ENCODE assay signal across 22 cellular contexts in the genomic region with DNA sequence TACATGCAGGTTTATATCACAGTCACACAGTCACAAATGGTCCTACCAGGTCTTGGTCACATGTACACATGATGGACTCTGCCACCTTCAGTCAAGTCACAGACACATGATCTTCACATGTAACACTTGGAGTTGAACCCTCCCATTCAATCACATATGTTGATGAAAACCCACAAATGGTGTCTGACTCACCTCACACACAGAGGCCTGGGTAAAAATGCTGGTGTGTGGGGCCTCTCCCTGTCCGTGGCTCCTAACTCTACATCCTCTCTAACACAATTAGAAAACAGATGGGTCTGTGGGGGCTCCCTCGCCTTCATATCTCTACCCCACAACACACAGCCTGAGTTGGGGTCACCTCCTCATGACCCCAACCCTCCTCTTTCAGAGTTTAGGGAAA. TPM values are rescaled to one million over a fixed set of nuclear protein-coding genes. Genes with fewer than 3 reads are reported as not detected.
A peak's percentile ranks its signal among the peaks of the same experiment; 100 is the strongest.
DNase-seq lines count a peak whose midpoint lies in the region; ATAC-seq and TF ChIP-seq lines count a peak whose summit lies in the region.
"Had no signal": no experiment of that assay in that cellular context is flagged by ENCODE, and none has a peak within 500 bp of the region (broad histone marks: within the 10 kb centered on the region; RNA-seq: fewer than 3 reads in every experiment).

No MANE protein-coding gene starts in this region.

- H3K79me2 ChIP-seq in neural cell (replicated peaks; ENCODE audit: insufficient read depth, low read length): no peaks in the 10 kb centered on the region

- peaks cover 0 to 14% of the 10 kb centered on the region in 2 donors for H3K9me3 Mint-ChIP-seq in stimulated activated naive CD8-positive, alpha-beta T cell treated with anti-CD3 and anti-CD28 coated beads, Interleukin-15, amount 100 ng/mL, for 72 hours
- H3K9me3 Mint-ChIP-seq: H9, HFFc6 had no signal

- H4K20me1 ChIP-seq in neural cell (ENCODE audit: insufficient read depth): no peaks in the 10 kb centered on the region

- H3K4me3 Mint-ChIP-seq in stimulated activated naive CD8-positive, alpha-beta T cell treated with anti-CD3 and anti-CD28 coated beads, Interleukin-15, amount 100 ng/mL, for 72 hours: no peak overlapping the region
- H3K4me3 Mint-ChIP-seq: H9, HFFc6, IgD-negative memory B cell had no signal

- H3K27me3 Mint-ChIP-seq in stimulated activated naive CD8-positive, alpha-beta T cell treated with anti-CD3 and anti-CD28 coated beads, Interleukin-15, amount 100 ng/mL, for 72 hours: peaks cover 8% of the 10 kb centered on the region

- no peaks in the 10 kb centered on the region for H3K9me2 ChIP-seq in neural cell (ENCODE audit: insufficient read depth, low read length)

- H3K36me3 ChIP-seq in WERI-Rb-1: no peaks in the 10 kb centered on the region
- H3K36me3 ChIP-seq in neural cell (ENCODE audit: insufficient read depth, low read length): no peaks in the 10 kb centered on the region

- peak; percentile 17 for DNase-seq in activated effector memory CD4-positive, alpha-beta T cell treated with anti-CD3 and anti-CD28 coated beads, Interleukin-2, amount 50 U/mL, for 16 hours
- DNase-seq in activated effector memory CD4-positive, alpha-beta T cell treated with Interleukin-2 at 50 U/mL for 16 hours: no peak
- DNase-seq in WERI-Rb-1: no peak
- no peak for DNase-seq in stimulated activated naive CD8-positive, alpha-beta T cell treated with anti-CD3 and anti-CD28 coated beads, Interleukin-15, amount 100 ng/mL, for 72 hours
- DNase-seq in NCI-H2081 treated with DMSO at 0.1 percent for 48 hours (lab: John Stamatoyannopoulos, UW): no peak
- DNase-seq in NCI-H2227 (lab: John Stamatoyannopoulos, UW; ENCODE audit: unreplicated experiment): no peak
- DNase-seq: COR-L47; DMS79 treated with DMSO at 0.1 percent for 48 hours; H9; HFFc6; NCI-H1105; NCI-H146; NCI-H2029; NCI-H345; NCI-H524; NCI-H774; NK-92 treated with Interleukin-12 subunit alpha and Interleukin-12 subunit beta, amount 100 ng/mL, for 24 hours; SIG-M5 had no signal

- TF ChIP-seq EP300 in neural cell (conservative IDR thresholded peaks at IDR 0.05; ENCODE audit: poor library complexity, severe bottlenecking): no peak

- H3K27ac Mint-ChIP-seq in stimulated activated naive CD8-positive, alpha-beta T cell treated with anti-CD3 and anti-CD28 coated beads, Interleukin-15, amount 100 ng/mL, for 72 hours: no peak overlapping the region
- H3K27ac Mint-ChIP-seq: H9, HFFc6 had no signal

- peak; percentile 70 for ATAC-seq in stimulated activated naive CD8-positive, alpha-beta T cell treated with anti-CD3 and anti-CD28 coated beads, Interleukin-15, amount 100 ng/mL, for 72 hours
- ATAC-seq: GM12878, Panc1 had no signal

- H3K9me3 ChIP-seq in WERI-Rb-1 (ENCODE audit: severe bottlenecking): no peaks in the 10 kb centered on the region
- H3K9me3 ChIP-seq in neural cell (ENCODE audit: low read length): no peaks in the 10 kb centered on the region

- no peak for TF ChIP-seq RAD21 in neural cell (conservative IDR thresholded peaks at IDR 0.05)

- H2AFZ ChIP-seq in neural cell (ENCODE audit: low read depth, low read length): no peak overlapping the region

- H3K27ac ChIP-seq in WERI-Rb-1 (peak overlapping the region; percentile 60), neural cell (ENCODE audit: low read length) (peak overlapping the region; percentile 4)

- H3K9ac ChIP-seq in neural cell (ENCODE audit: low read length): peak overlapping the region; percentile 13

- H3K4me1 Mint-ChIP-seq in stimulated activated naive CD8-positive, alpha-beta T cell treated with anti-CD3 and anti-CD28 coated beads, Interleukin-15, amount 100 ng/mL, for 72 hours: peaks cover 61% of the 10 kb centered on the region

- no peaks in the 10 kb centered on the region for H3K27me3 ChIP-seq in WERI-Rb-1 (ENCODE audit: insufficient read depth, low read depth, severe bottlenecking)
- H3K27me3 ChIP-seq in neural cell (ENCODE audit: insufficient read depth, low read depth, low read length): no peaks in the 10 kb centered on the region

- no peak overlapping the region for H3K4me2 ChIP-seq in neural cell (ENCODE audit: low read length)

- H3K4me3 ChIP-seq in WERI-Rb-1 (ENCODE audit: low read depth, low read length) (no peak overlapping the region), neural cell (ENCODE audit: low read length) (no peak overlapping the region)
- H3K4me3 ChIP-seq: GM12878 had no signal

- TF ChIP-seq CTCF in WERI-Rb-1 (IDR thresholded peaks at IDR 0.05; ENCODE audit: low read depth, low read length) (no peak), neural cell (IDR thresholded peaks at IDR 0.05; ENCODE audit: poor library complexity, severe bottlenecking) (no peak)

- no peaks in the 10 kb centered on the region for H3F3A ChIP-seq in neural cell (ENCODE audit: insufficient read depth, low read length, poor library complexity, severe bottlenecking)

TF ChIP-seq in neural cell, 6 proteins besides CTCF, POLR2A, EP300 and RAD21:
- no peak for TF ChIP-seq MXI1 (conservative IDR thresholded peaks at IDR 0.05; ENCODE audit: poor library complexity, severe bottlenecking)
- no peak for TF ChIP-seq TAF1 (IDR thresholded peaks at IDR 0.05; ENCODE audit: low read depth)
- TF ChIP-seq SMC3 (conservative IDR thresholded peaks at IDR 0.05; ENCODE audit: poor library complexity): no peak
- no peak for TF ChIP-seq POLR2AphosphoS5 (IDR thresholded peaks at IDR 0.05)
- TF ChIP-seq EZH2 (IDR thresholded peaks at IDR 0.05; ENCODE audit: borderline replicate concordance, insufficient read depth, low read length, poor library complexity, severe bottlenecking): no peak
- TF ChIP-seq, protein P1, sequence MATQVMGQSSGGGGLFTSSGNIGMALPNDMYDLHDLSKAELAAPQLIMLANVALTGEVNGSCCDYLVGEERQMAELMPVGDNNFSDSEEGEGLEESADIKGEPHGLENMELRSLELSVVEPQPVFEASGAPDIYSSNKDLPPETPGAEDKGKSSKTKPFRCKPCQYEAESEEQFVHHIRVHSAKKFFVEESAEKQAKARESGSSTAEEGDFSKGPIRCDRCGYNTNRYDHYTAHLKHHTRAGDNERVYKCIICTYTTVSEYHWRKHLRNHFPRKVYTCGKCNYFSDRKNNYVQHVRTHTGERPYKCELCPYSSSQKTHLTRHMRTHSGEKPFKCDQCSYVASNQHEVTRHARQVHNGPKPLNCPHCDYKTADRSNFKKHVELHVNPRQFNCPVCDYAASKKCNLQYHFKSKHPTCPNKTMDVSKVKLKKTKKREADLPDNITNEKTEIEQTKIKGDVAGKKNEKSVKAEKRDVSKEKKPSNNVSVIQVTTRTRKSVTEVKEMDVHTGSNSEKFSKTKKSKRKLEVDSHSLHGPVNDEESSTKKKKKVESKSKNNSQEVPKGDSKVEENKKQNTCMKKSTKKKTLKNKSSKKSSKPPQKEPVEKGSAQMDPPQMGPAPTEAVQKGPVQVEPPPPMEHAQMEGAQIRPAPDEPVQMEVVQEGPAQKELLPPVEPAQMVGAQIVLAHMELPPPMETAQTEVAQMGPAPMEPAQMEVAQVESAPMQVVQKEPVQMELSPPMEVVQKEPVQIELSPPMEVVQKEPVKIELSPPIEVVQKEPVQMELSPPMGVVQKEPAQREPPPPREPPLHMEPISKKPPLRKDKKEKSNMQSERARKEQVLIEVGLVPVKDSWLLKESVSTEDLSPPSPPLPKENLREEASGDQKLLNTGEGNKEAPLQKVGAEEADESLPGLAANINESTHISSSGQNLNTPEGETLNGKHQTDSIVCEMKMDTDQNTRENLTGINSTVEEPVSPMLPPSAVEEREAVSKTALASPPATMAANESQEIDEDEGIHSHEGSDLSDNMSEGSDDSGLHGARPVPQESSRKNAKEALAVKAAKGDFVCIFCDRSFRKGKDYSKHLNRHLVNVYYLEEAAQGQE (IDR thresholded peaks at IDR 0.05; ENCODE audit: borderline replicate concordance): no peak

RNA-seq across cellular contexts. Expression of a gene that starts 27.9 kb away (rescaled TPM):
- polyA plus RNA-seq in neural cell: 31.6 and 36.9 TPM in 2 replicates
- 52.1 and 54.1 TPM in 2 replicates for polyA minus RNA-seq in neural cell

RNA-seq across cellular contexts. Expression of a gene that starts 53.9 kb away (rescaled TPM):
- polyA plus RNA-seq in neural cell: 66.0 and 78.8 TPM in 2 replicates
- polyA minus RNA-seq in neural cell: 67.4 and 71.7 TPM in 2 replicates
